Comparison of ENCODE assay signal across 1 cellular context in the genomic region with DNA sequence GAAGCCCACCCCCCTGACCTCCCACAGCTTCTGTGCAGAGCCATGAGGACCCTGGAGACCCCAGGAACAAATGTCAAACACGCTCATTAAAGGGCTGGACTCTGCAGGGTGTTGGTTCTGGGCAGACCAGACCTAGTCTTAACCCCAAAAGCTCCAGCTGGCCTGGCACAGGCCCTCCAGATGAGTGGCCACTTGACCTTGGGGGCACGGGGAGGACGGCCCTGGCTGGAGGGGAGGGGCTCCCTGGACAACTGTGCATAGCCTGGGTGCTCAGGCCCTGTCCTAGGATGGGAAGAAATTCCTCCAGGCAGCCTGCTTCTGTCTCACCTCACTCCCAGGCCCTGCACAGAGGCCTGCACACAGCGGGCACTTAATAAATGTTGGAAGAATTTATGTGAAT.
TF ChIP-seq lines count a peak whose summit lies in the region.

No MANE protein-coding gene starts in this region.

TF ChIP-seq in H1, 55 proteins besides CTCF, POLR2A, EP300 and RAD21:
- no peak for TF ChIP-seq NANOG (IDR thresholded peaks at IDR 0.05; ENCODE audit: insufficient read depth, low read depth, low read length, poor library complexity, severe bottlenecking)
- TF ChIP-seq SIRT6 (IDR thresholded peaks at IDR 0.05; ENCODE audit: low read length), result no peak
- no peak for TF ChIP-seq SRF (IDR thresholded peaks at IDR 0.05; ENCODE audit: low read depth, low read length)
- TF ChIP-seq RBBP5 (IDR thresholded peaks at IDR 0.05; ENCODE audit: borderline replicate concordance, low read depth, low read length), result no peak
- no peak for TF ChIP-seq TAF1 (IDR thresholded peaks at IDR 0.05; ENCODE audit: low read depth, low read length)
- TF ChIP-seq, protein P1, sequence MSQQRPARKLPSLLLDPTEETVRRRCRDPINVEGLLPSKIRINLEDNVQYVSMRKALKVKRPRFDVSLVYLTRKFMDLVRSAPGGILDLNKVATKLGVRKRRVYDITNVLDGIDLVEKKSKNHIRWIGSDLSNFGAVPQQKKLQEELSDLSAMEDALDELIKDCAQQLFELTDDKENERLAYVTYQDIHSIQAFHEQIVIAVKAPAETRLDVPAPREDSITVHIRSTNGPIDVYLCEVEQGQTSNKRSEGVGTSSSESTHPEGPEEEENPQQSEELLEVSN (IDR thresholded peaks at IDR 0.05), result no peak
